In genomic region chr16:68285683-68286082, GRCh38 we compare ENCODE assay signal across 14 cellular contexts. TPM values are rescaled to one million over a fixed set of nuclear protein-coding genes. Genes with fewer than 3 reads are reported as not detected.
DNase-seq lines count a peak whose midpoint lies in the region; ATAC-seq and TF ChIP-seq lines count a peak whose summit lies in the region.
"Had no signal": no experiment of that assay in that cellular context is flagged by ENCODE, and none has a peak within 500 bp of the region (broad histone marks: within the 10 kb centered on the region; RNA-seq: fewer than 3 reads in every experiment).

No MANE protein-coding gene starts in this region.

- no peak for TF ChIP-seq EP300 in stomach (IDR thresholded peaks at IDR 0.05)

- peaks cover 97% of the 10 kb centered on the region for H3K4me1 Mint-ChIP-seq in activated T-cell treated with anti-CD3 and anti-CD28 coated beads, Interleukin-2, amount 50 U/mL, for 24 hours (ENCODE audit: low read depth)
- H3K4me1 Mint-ChIP-seq: neural crest cell had no signal

- DNase-seq in activated T-cell treated with anti-CD3 and anti-CD28 coated beads, Interleukin-2, amount 50 U/mL, for 24 hours = no peak
- no peak for DNase-seq in activated T-cell treated with anti-CD3 and anti-CD28 coated beads, Interleukin-2, amount 50 U/mL, for 48 hours
- DNase-seq in effector memory CD4-positive, alpha-beta T cell = no peak
- no peak for DNase-seq in stomach
- no peak for DNase-seq in activated CD4-positive, CD25-positive, alpha-beta regulatory T cell treated with anti-CD3 and anti-CD28 coated beads, Interleukin-2, amount 50 U/mL, for 72 hours
- DNase-seq: cerebellar nuclear complex; NCI-H2081 treated with DMSO at 0.1 percent for 48 hours; stimulated activated CD4-positive, alpha-beta T cell treated with anti-CD3 and anti-CD28 coated beads, Interleukin-15, amount 100 ng/mL, for 24 hours had no signal

- H3K4me2 ChIP-seq in OCI-LY1 (ENCODE audit: low read length) = peak overlapping the region; percentile 35; the same call in 1 of the 2 replicates
- H3K4me2 ChIP-seq: GM23338 had no signal

- TF ChIP-seq POLR2A in stomach (IDR thresholded peaks at IDR 0.05) = no peak

- H3K27me3 Mint-ChIP-seq in activated T-cell treated with anti-CD3 and anti-CD28 coated beads, Interleukin-2, amount 50 U/mL, for 24 hours = no peaks in the 10 kb centered on the region

- intact Hi-C loops in stomach (cut with DNase I; ENCODE audit: low total_unique reads) = no loop called here

- H3K27me3 ChIP-seq in OCI-LY1 (ENCODE audit: insufficient read depth, low read length) (no peaks in the 10 kb centered on the region), stomach (no peaks in the 10 kb centered on the region)
- no peaks in the 10 kb centered on the region for H3K27me3 ChIP-seq in effector memory CD4-positive, alpha-beta T cell (replicated peaks; ENCODE audit: control insufficient read depth, insufficient read depth, low read length, poor library complexity, severe bottlenecking)

- H3K9me3 ChIP-seq in OCI-LY1 (ENCODE audit: low read length) (no peaks in the 10 kb centered on the region), stomach (no peaks in the 10 kb centered on the region)
- no peaks in the 10 kb centered on the region for H3K9me3 ChIP-seq in effector memory CD4-positive, alpha-beta T cell (ENCODE audit: control insufficient read depth, low read length)

- no peaks in the 10 kb centered on the region for H3K9me3 Mint-ChIP-seq in activated T-cell treated with anti-CD3 and anti-CD28 coated beads, Interleukin-2, amount 50 U/mL, for 24 hours
- H3K9me3 Mint-ChIP-seq: GM23338, neural crest cell had no signal

- H3K4me3 ChIP-seq in OCI-LY1 (ENCODE audit: low read depth, low read length, poor library complexity, severe bottlenecking) = no peak overlapping the region
- H3K4me3 ChIP-seq in effector memory CD4-positive, alpha-beta T cell (ENCODE audit: insufficient read depth, low read depth, low read length, poor library complexity, severe bottlenecking) = peak overlapping the region; percentile 36
- no peak overlapping the region for H3K4me3 ChIP-seq in stomach
- H3K4me3 ChIP-seq: GM23338 had no signal

- peaks cover 92% of the 10 kb centered on the region for H3K36me3 Mint-ChIP-seq in activated T-cell treated with anti-CD3 and anti-CD28 coated beads, Interleukin-2, amount 50 U/mL, for 24 hours (ENCODE audit: low read depth)

- TF ChIP-seq CTCF in OCI-LY1 (IDR thresholded peaks at IDR 0.05; ENCODE audit: low read length) (no peak), stomach (IDR thresholded peaks at IDR 0.05) (no peak)

- ATAC-seq in GM19328 (IDR thresholded peaks at IDR 0.05; ENCODE audit: unreplicated experiment) = no peak
- no peak for ATAC-seq in HG03097 (IDR thresholded peaks at IDR 0.05; ENCODE audit: low FRiP score, unreplicated experiment)
- ATAC-seq: GM23338 had no signal

- no peak overlapping the region for H2AFZ ChIP-seq in OCI-LY1 (ENCODE audit: low read length)
- H2AFZ ChIP-seq: GM23338 had no signal

- no peaks in the 10 kb centered on the region for H3K9me2 ChIP-seq in OCI-LY1 (ENCODE audit: low read depth, low read length)

- H3K79me2 ChIP-seq in OCI-LY1 (ENCODE audit: insufficient read depth, low read length) = peaks cover 5% of the 10 kb centered on the region; the same call in 1 of the 2 replicates

- H3K4me1 ChIP-seq in OCI-LY1 (ENCODE audit: insufficient read depth, low read length, severe bottlenecking) (peaks cover 85% of the 10 kb centered on the region), stomach (peaks cover 21 to 57% (median 30%) of the 10 kb centered on the region in 4 donors)
- peaks cover 98% of the 10 kb centered on the region for H3K4me1 ChIP-seq in effector memory CD4-positive, alpha-beta T cell (ENCODE audit: control insufficient read depth, insufficient read depth, low read length, poor library complexity, severe bottlenecking)

- H3K36me3 ChIP-seq in OCI-LY1 (ENCODE audit: insufficient read depth, low read length) = peaks cover 58% of the 10 kb centered on the region
- peaks cover 4% of the 10 kb centered on the region for H3K36me3 ChIP-seq in effector memory CD4-positive, alpha-beta T cell (ENCODE audit: control insufficient read depth, insufficient read depth, low read length)
- peaks cover 0 to 52% (median 36%) of the 10 kb centered on the region in 4 donors for H3K36me3 ChIP-seq in stomach

- peak overlapping the region; percentile 92 for H3K27ac Mint-ChIP-seq in activated T-cell treated with anti-CD3 and anti-CD28 coated beads, Interleukin-2, amount 50 U/mL, for 24 hours
- H3K27ac Mint-ChIP-seq: GM23338 had no signal

- H3F3A ChIP-seq in OCI-LY1 (ENCODE audit: insufficient read depth, low read length) = peaks cover 16% of the 10 kb centered on the region; the same call in 1 of the 2 replicates

- no peak overlapping the region; the same call in 1 of the 2 replicates for H3K9ac ChIP-seq in OCI-LY1 (ENCODE audit: low read length)

- H4K20me1 ChIP-seq in OCI-LY1 (ENCODE audit: insufficient read depth, low read length) = no peaks in the 10 kb centered on the region

- H3K27ac ChIP-seq in OCI-LY1 (ENCODE audit: low read depth, low read length, poor library complexity, severe bottlenecking) (peak overlapping the region; percentile 98), stomach (peak overlapping the region in 3 of 5 donors; percentile 24 to 63 (median 55))
- peak overlapping the region; percentile 73 for H3K27ac ChIP-seq in effector memory CD4-positive, alpha-beta T cell (ENCODE audit: insufficient read depth, low read length, poor library complexity, severe bottlenecking)

- H3K4me3 Mint-ChIP-seq in activated T-cell treated with anti-CD3 and anti-CD28 coated beads, Interleukin-2, amount 50 U/mL, for 24 hours = peak overlapping the region; percentile 56
- H3K4me3 Mint-ChIP-seq: GM23338, neural crest cell had no signal

- 83 to 95% (median 93%) methylated on average over 3 of the region's 3 CpGs for WGBS in stomach, 5 donors

RNA-seq across cellular contexts. Expression of gene SLC7A6, which starts 21.4 kb away (rescaled TPM):
- 10 to 100 TPM; 11.9 to 66.1 (median 17.2) TPM for total RNA-seq in stomach
- 1 to 10 TPM; 2.9 to 6.0 (median 4.2) TPM for polyA plus RNA-seq in stomach

RNA-seq across cellular contexts. Expression of gene SLC7A6OS, which starts 25.1 kb away (rescaled TPM):
- 10 to 100 TPM; 12.3 to 41.4 (median 16.7) TPM for total RNA-seq in stomach
- polyA plus RNA-seq in stomach = 1 to 10 TPM; 4.7 to 5.7 (median 5.7) TPM

RNA-seq across cellular contexts. Expression of gene PRMT7, which starts 25.1 kb away (rescaled TPM):
- 10 to 100 TPM; 24.9 to 88.8 (median 48.3) TPM for total RNA-seq in stomach
- 10 to 100 TPM; 22.4 to 30.2 (median 28.6) TPM for polyA plus RNA-seq in stomach

RNA-seq across cellular contexts. Expression of gene PLA2G15, which starts 40.5 kb away (rescaled TPM):
- total RNA-seq in stomach = 10 to 100 TPM in 2 of 5 donors, 1 to 10 TPM in 3; 3.5 to 16.5 (median 9.8) TPM
- polyA plus RNA-seq in stomach = 1 to 10 TPM; 4.4 to 6.0 (median 5.8) TPM

RNA-seq across cellular contexts. Expression of gene ESRP2, which starts 49.8 kb away (rescaled TPM):
- total RNA-seq in stomach = 100 to 1,000 TPM in 1 of 5 donors, 10 to 100 TPM in 4; 19.8 to 184 (median 76.3) TPM
- polyA plus RNA-seq in stomach = 10 to 100 TPM; 21.5 to 36.9 (median 31.2) TPM
- total RNA-seq: T-helper 1 cell treated with Interleukin-12 subunit alpha and Interleukin-12 subunit beta and Interleukin-4 antibody, amounts not matched to agents 30 ng/mL and 1 ng/mL, for 36 hours had no signal
